In the genomic region with DNA sequence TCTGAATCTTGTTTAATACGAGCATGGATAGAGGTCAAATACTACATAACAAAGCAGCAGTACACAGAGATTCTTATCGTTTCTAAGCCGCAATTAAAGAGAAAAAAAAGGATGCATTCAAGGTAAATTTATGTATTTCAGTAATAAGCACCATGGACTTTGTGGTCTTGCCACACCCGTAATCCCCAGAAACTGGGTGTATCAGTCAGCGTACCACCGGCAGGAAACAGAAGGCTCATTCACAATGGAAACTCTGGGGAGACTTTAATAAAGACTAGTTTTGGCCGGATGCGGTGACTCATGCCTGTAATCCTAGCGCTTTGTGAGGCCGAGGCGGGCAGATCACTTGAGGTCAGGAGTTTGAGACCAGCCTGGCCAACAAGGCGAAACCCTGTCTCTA, we compare ENCODE assay signal across 17 cellular contexts.
DNase-seq lines count a peak whose midpoint lies in the region; ATAC-seq and TF ChIP-seq lines count a peak whose summit lies in the region.
"Had no signal": no experiment of that assay in that cellular context is flagged by ENCODE, and none has a peak within 500 bp of the region (broad histone marks: within the 10 kb centered on the region; RNA-seq: fewer than 3 reads in every experiment).

No MANE protein-coding gene starts in this region.

- H3K9me3 Mint-ChIP-seq in activated CD4-positive, alpha-beta memory T cell treated with anti-CD3 and anti-CD28 coated beads, Interleukin-2, amount 10 ng/mL, durations not matched to agents 7 days and 5 days, result peaks cover 5% of the 10 kb centered on the region
- peaks cover 9% of the 10 kb centered on the region for H3K9me3 Mint-ChIP-seq in Caco-2 (ENCODE audit: unreplicated experiment)

- no peaks in the 10 kb centered on the region for H3K27me3 Mint-ChIP-seq in activated CD4-positive, alpha-beta memory T cell treated with anti-CD3 and anti-CD28 coated beads, Interleukin-2, amount 10 ng/mL, durations not matched to agents 7 days and 5 days
- H3K27me3 Mint-ChIP-seq in Caco-2 (ENCODE audit: insufficient read depth, unreplicated experiment), result peaks cover under 1% of the 10 kb centered on the region
- H3K27me3 Mint-ChIP-seq: naive thymus-derived CD8-positive, alpha-beta T cell had no signal

- DNase-seq in HT-29 (ENCODE audit: low spot score) (peak; percentile 91), NB4 (ENCODE audit: low read depth) (peak; percentile 76), NCI-H187 treated with DMSO at 0.1 percent for 48 hours (lab: John Stamatoyannopoulos, UW) (no peak), Caco-2 (no peak), omental fat pad (ENCODE audit: low spot score) (no peak)
- peak; percentile 53 for DNase-seq in activated CD4-positive, alpha-beta memory T cell treated with anti-CD3 and anti-CD28 coated beads, Interleukin-2, amount 10 ng/mL, durations not matched to agents 7 days and 5 days
- DNase-seq: DND-41; hippocampal formation; naive thymus-derived CD8-positive, alpha-beta T cell; NCI-H2107; stimulated activated CD4-positive, alpha-beta T cell treated with anti-CD3 and anti-CD28 coated beads, Interleukin-1b, Interleukin-23, amount 100 ng/mL, for 48 hours had no signal

- H3K27me3 ChIP-seq in mucosa of rectum (ENCODE audit: control insufficient read depth in 2 of 2, insufficient read depth in 2 of 2, low read length in 2 of 2) (no peaks in the 10 kb centered on the region), Caco-2 (replicated peaks; ENCODE audit: control insufficient read depth, insufficient read depth, low read length) (no peaks in the 10 kb centered on the region)
- H3K27me3 ChIP-seq: esophagus muscularis mucosa had no signal

- TF ChIP-seq CTCF in NB4 (IDR thresholded peaks at IDR 0.05; ENCODE audit: low read depth, low read length), result no peak
- no peak for TF ChIP-seq CTCF in Caco-2 (IDR thresholded peaks at IDR 0.05; ENCODE audit: insufficient read depth in 1 of 2, low read depth in 1 of 2, low read length in 1 of 2, severe bottlenecking in 1 of 2, unreplicated experiment in 1 of 2)
- no peak for TF ChIP-seq CTCF in omental fat pad (IDR thresholded peaks at IDR 0.05)

- no TSS peak for BruUV-seq in Caco-2 (replicated peaks; lab: Mats Ljungman, UMichigan)

- ATAC-seq in omental fat pad (ENCODE audit: low FRiP score), result no peak
- ATAC-seq: naive thymus-derived CD8-positive, alpha-beta T cell; SK-N-SH treated with all-trans-retinoic acid at 6 μM for 48 hours; WTC11 had no signal

- no peak overlapping the region for H3K4me3 Mint-ChIP-seq in activated CD4-positive, alpha-beta memory T cell treated with anti-CD3 and anti-CD28 coated beads, Interleukin-2, amount 10 ng/mL, durations not matched to agents 7 days and 5 days
- no peak overlapping the region for H3K4me3 Mint-ChIP-seq in Caco-2 (ENCODE audit: unreplicated experiment)
- H3K4me3 Mint-ChIP-seq: naive thymus-derived CD8-positive, alpha-beta T cell; WTC11 had no signal

- intact Hi-C loops in Caco-2 (cut with micrococcal nuclease; ENCODE audit: unreplicated experiment), result no loop called here

- no peaks in the 10 kb centered on the region for H3K36me3 ChIP-seq in mucosa of rectum (ENCODE audit: control insufficient read depth in 2 of 2, insufficient read depth in 2 of 2, low read length in 2 of 2)
- H3K36me3 ChIP-seq in Caco-2 (ENCODE audit: control insufficient read depth, insufficient read depth, low read length), result no peaks in the 10 kb centered on the region
- H3K36me3 ChIP-seq: esophagus muscularis mucosa had no signal

- H3K9me3 ChIP-seq in mucosa of rectum (ENCODE audit: control insufficient read depth in 2 of 2, low read length in 2 of 2), result no peaks in the 10 kb centered on the region
- H3K9me3 ChIP-seq in Caco-2, result no peaks in the 10 kb centered on the region
- H3K9me3 ChIP-seq: esophagus muscularis mucosa had no signal

- CTCF ChIA-PET in activated CD4-positive, alpha-beta memory T cell treated with anti-CD3 and anti-CD28 coated beads, Interleukin-2, amount 10 ng/mL, durations not matched to agents 7 days and 5 days (lab: Charles Lee), result no interaction called here
- CTCF ChIA-PET in Caco-2 (lab: Charles Lee), result no interaction called here

- H3K9ac ChIP-seq in mucosa of rectum (ENCODE audit: low read depth in 1 of 2, low read length in 2 of 2), result no peak overlapping the region
- H3K9ac ChIP-seq: KMS-11 had no signal

- peak overlapping the region; percentile 50 for H3K27ac Mint-ChIP-seq in activated CD4-positive, alpha-beta memory T cell treated with anti-CD3 and anti-CD28 coated beads, Interleukin-2, amount 10 ng/mL, durations not matched to agents 7 days and 5 days
- H3K27ac Mint-ChIP-seq in Caco-2 (ENCODE audit: unreplicated experiment), result no peak overlapping the region
- H3K27ac Mint-ChIP-seq: naive thymus-derived CD8-positive, alpha-beta T cell; WTC11 had no signal

- no peaks in the 10 kb centered on the region for H3K36me3 Mint-ChIP-seq in activated CD4-positive, alpha-beta memory T cell treated with anti-CD3 and anti-CD28 coated beads, Interleukin-2, amount 10 ng/mL, durations not matched to agents 7 days and 5 days (ENCODE audit: low read depth)
- no peaks in the 10 kb centered on the region for H3K36me3 Mint-ChIP-seq in Caco-2 (ENCODE audit: insufficient read depth, unreplicated experiment)
- H3K36me3 Mint-ChIP-seq: WTC11 had no signal

- peaks cover 13% of the 10 kb centered on the region for H3K4me1 Mint-ChIP-seq in activated CD4-positive, alpha-beta memory T cell treated with anti-CD3 and anti-CD28 coated beads, Interleukin-2, amount 10 ng/mL, durations not matched to agents 7 days and 5 days
- H3K4me1 Mint-ChIP-seq in Caco-2 (ENCODE audit: low read depth, unreplicated experiment), result no peaks in the 10 kb centered on the region
- H3K4me1 Mint-ChIP-seq: naive thymus-derived CD8-positive, alpha-beta T cell; WTC11 had no signal

- POLR2A ChIA-PET in activated CD4-positive, alpha-beta memory T cell treated with anti-CD3 and anti-CD28 coated beads, Interleukin-2, amount 10 ng/mL, durations not matched to agents 7 days and 5 days (lab: Charles Lee), result no interaction called here
- POLR2A ChIA-PET in Caco-2 (lab: Charles Lee), result no interaction called here

- H3K27ac ChIP-seq in mucosa of rectum (ENCODE audit: low read depth in 2 of 2, low read length in 2 of 2), result peak overlapping the region; percentile 57 to 77
- H3K27ac ChIP-seq: C4-2B, KMS-11 had no signal

- H3K4me1 ChIP-seq in mucosa of rectum (ENCODE audit: control insufficient read depth in 2 of 2, insufficient read depth in 2 of 2, low read length in 2 of 2), result peaks cover 3% of the 10 kb centered on the region in 2 donors
- H3K4me1 ChIP-seq in Caco-2, result no peaks in the 10 kb centered on the region

- TF ChIP-seq POLR2A in NB4 (IDR thresholded peaks at IDR 0.05; ENCODE audit: extremely low read depth, insufficient read length), result no peak

- H3K4me3 ChIP-seq in NB4 (ENCODE audit: low read depth, low read length), result no peak overlapping the region
- no peak overlapping the region for H3K4me3 ChIP-seq in mucosa of rectum (ENCODE audit: low read length in 2 of 2)
- no peak overlapping the region for H3K4me3 ChIP-seq in Caco-2 (ENCODE audit: low read depth, low read length)
- H3K4me3 ChIP-seq: esophagus muscularis mucosa had no signal

Comparison
In these comparisons a context has a peak if more than half of its experiments do, and no peak if none do; other contexts are left out.
1. DNase-seq: peak in HT-29 (single experiment), NB4 (single experiment) and activated CD4-positive, alpha-beta memory T cell treated with anti-CD3 and anti-CD28 coated beads, Interleukin-2, amount 10 ng/mL, durations not matched to agents 7 days and 5 days (single experiment); none in NCI-H187 treated with DMSO at 0.1 percent for 48 hours (single experiment), Caco-2 (0 of 2) and omental fat pad (single experiment).